Comparison of ENCODE assay signal across 9 cellular contexts in genomic region chr2:130837175-130837810, GRCh38. TPM values are rescaled to one million over a fixed set of nuclear protein-coding genes. Genes with fewer than 3 reads are reported as not detected.
DNase-seq lines count a peak whose midpoint lies in the region; TF ChIP-seq lines count a peak whose summit lies in the region.
"Had no signal": no experiment of that assay in that cellular context is flagged by ENCODE, and none has a peak within 500 bp of the region (broad histone marks: within the 10 kb centered on the region; RNA-seq: fewer than 3 reads in every experiment).

No MANE protein-coding gene starts in this region.

- H2AFZ ChIP-seq in trophoblast cell (ENCODE audit: insufficient read depth, low read length, poor library complexity), result peak overlapping the region; percentile 11

- H2BK5ac ChIP-seq in trophoblast cell (ENCODE audit: low read depth, low read length, poor library complexity), result no peak overlapping the region

- no peak overlapping the region for H4K8ac ChIP-seq in trophoblast cell (ENCODE audit: low read depth, low read length)

- peak overlapping the region; percentile 44 for H3K4me3 ChIP-seq in trophoblast cell (ENCODE audit: low read depth, low read length)
- H3K4me3 ChIP-seq: uterus had no signal

- H3K9ac ChIP-seq in ES-I3 (ENCODE audit: low read depth, low read length) (peak overlapping the region; percentile 85), trophoblast cell (ENCODE audit: low read length) (no peak overlapping the region)

- no peak overlapping the region for H3K14ac ChIP-seq in trophoblast cell (ENCODE audit: low read length)

- H3K36me3 ChIP-seq in ES-I3 (ENCODE audit: insufficient read depth, low read length), result no peaks in the 10 kb centered on the region
- H3K36me3 ChIP-seq in trophoblast cell (ENCODE audit: control insufficient read depth in 1 of 2, insufficient read depth in 2 of 2, low read length in 2 of 2), result no peaks in the 10 kb centered on the region
- H3K36me3 ChIP-seq: uterus had no signal

- H3K9me3 ChIP-seq in ES-I3 (ENCODE audit: control insufficient read depth, insufficient read depth, low read length) (no peaks in the 10 kb centered on the region), trophoblast cell (ENCODE audit: insufficient read depth, low read depth, low read length) (peaks cover 5% of the 10 kb centered on the region)
- H3K9me3 ChIP-seq: uterus had no signal

- peaks cover 18% of the 10 kb centered on the region for H3K27me3 ChIP-seq in trophoblast cell (ENCODE audit: insufficient read depth, low read length)

- no peak overlapping the region for H4K91ac ChIP-seq in trophoblast cell (ENCODE audit: low read depth, low read length)

- H3K18ac ChIP-seq in trophoblast cell (ENCODE audit: low read length), result no peak overlapping the region

- no peak overlapping the region for H2AK5ac ChIP-seq in trophoblast cell (ENCODE audit: low read length)

- no peak overlapping the region for H3K4ac ChIP-seq in trophoblast cell (ENCODE audit: low read depth, low read length)

- H4K12ac ChIP-seq in trophoblast cell (ENCODE audit: low read depth, low read length), result no peak overlapping the region

- H3K4me2 ChIP-seq in trophoblast cell (ENCODE audit: low read length), result peak overlapping the region; percentile 69

- H3K79me2 ChIP-seq in trophoblast cell (ENCODE audit: control insufficient read depth, insufficient read depth, low read length, poor library complexity), result peaks cover 1% of the 10 kb centered on the region

- H2BK12ac ChIP-seq in trophoblast cell (ENCODE audit: low read length), result no peak overlapping the region

- WGBS in trophoblast cell (ENCODE audit: extremely low coverage, insufficient coverage, insufficient read length), result no CpG with 5 or more reads among the region's 53 CpGs

- TF ChIP-seq CTCF in GM20000 (IDR thresholded peaks at IDR 0.05; ENCODE audit: extremely low read depth, missing control alignments), result no peak

- peaks cover 1% of the 10 kb centered on the region for H3K79me1 ChIP-seq in trophoblast cell (ENCODE audit: low read length)

- H2BK120ac ChIP-seq in trophoblast cell (ENCODE audit: insufficient read depth, low read length, poor library complexity), result no peak overlapping the region

- no peak overlapping the region for H3K23ac ChIP-seq in trophoblast cell (ENCODE audit: low read length)

- H3K4me1 ChIP-seq in ES-I3 (ENCODE audit: insufficient read depth, low read length) (peaks cover 11% of the 10 kb centered on the region), trophoblast cell (ENCODE audit: control insufficient read depth in 1 of 2, insufficient read depth in 2 of 2, low read length in 2 of 2) (peaks cover 5 to 7% of the 10 kb centered on the region in 2 experiments)
- H3K4me1 ChIP-seq: uterus had no signal

- H3K27ac ChIP-seq in epithelial cell of prostate, result peak overlapping the region; percentile 43
- H3K27ac ChIP-seq in trophoblast cell (ENCODE audit: low read depth, low read length), result no peak overlapping the region
- H3K27ac ChIP-seq: uterus had no signal

- DNase-seq in NCI-H526 (lab: John Stamatoyannopoulos, UW) (peak; percentile 43 to 65), epithelial cell of prostate (ENCODE audit: low read depth, low spot score) (no peak), trophoblast cell (no peak), A172 (ENCODE audit: low spot score) (no peak), GM20000 (ENCODE audit: low spot score) (no peak), iPS-NIHi7 (ENCODE audit: extremely low spot score) (no peak), COLO668 (lab: John Stamatoyannopoulos, UW; ENCODE audit: unreplicated experiment) (no peak)
- DNase-seq: uterus had no signal

RNA-seq across cellular contexts. Expression of gene ARHGEF4, which starts 0.6 kb away (rescaled TPM):
- polyA plus RNA-seq in trophoblast cell (2013), result 8.8 TPM in 2 replicates
- 6.6 and 12.2 TPM in 2 replicates for total RNA-seq in A172 (2014; rRNA removed; shearing (Covaris generic))

Comparison
In these comparisons a context has a peak if more than half of its experiments do, and no peak if none do; other contexts are left out.
1. DNase-seq: peak in NCI-H526 (2 of 2); none in epithelial cell of prostate (single experiment), trophoblast cell (0 of 2), A172 (single experiment), GM20000 (single experiment), iPS-NIHi7 (single experiment) and COLO668 (single experiment).